Comparison of ENCODE assay signal across 9 cellular contexts in the genomic region with DNA sequence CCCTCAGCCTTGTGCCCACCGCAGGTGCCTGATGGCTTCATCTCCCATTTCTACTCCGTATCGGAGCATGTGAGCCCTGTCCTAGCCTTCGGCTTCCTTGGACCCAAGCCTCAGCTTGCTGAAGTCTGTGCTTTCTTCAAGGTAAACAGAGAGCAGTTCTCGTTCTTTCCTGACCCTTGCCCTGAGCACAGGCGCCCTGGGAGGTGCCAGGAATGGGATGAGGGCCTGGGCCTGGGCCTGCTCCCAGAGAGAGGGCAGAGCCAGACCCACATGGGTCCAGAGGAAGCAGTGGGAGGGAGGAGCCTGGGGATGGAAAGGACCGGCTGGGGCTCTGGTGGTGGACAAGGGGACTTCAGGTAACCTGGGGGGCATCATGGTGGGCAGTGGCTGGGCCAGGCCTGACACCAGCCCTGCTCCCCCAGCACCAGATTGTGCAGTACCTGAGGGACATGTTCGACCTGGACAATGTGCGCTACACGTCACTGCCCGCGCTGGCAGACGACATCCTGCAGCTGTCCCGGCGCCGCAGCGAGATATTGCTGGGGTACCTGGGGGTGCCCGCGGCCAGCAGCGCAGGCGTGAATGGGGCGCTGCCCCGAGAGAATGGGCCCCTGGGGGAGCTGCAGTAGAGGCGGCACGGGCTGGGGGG. TPM values are rescaled to one million over a fixed set of nuclear protein-coding genes. Genes with fewer than 3 reads are reported as not detected.
DNase-seq lines count a peak whose midpoint lies in the region; ATAC-seq and TF ChIP-seq lines count a peak whose summit lies in the region.
"Had no signal": no experiment of that assay in that cellular context is flagged by ENCODE, and none has a peak within 500 bp of the region (broad histone marks: within the 10 kb centered on the region; RNA-seq: fewer than 3 reads in every experiment).

No MANE protein-coding gene starts in this region.

- H3K27me3 ChIP-seq in CD8-positive, alpha-beta T cell (ENCODE audit: insufficient read depth, low read length): no peaks in the 10 kb centered on the region
- H3K27me3 ChIP-seq in OCI-LY1 (ENCODE audit: insufficient read depth, low read length): no peaks in the 10 kb centered on the region

- H3K9me2 ChIP-seq in OCI-LY1 (ENCODE audit: low read depth, low read length): no peaks in the 10 kb centered on the region

- no peak overlapping the region; the same call in 1 of the 2 replicates for H3K9ac ChIP-seq in OCI-LY1 (ENCODE audit: low read length)

- TF ChIP-seq CTCF in CD8-positive, alpha-beta T cell (IDR thresholded peaks at IDR 0.05): no peak
- TF ChIP-seq CTCF in OCI-LY1 (IDR thresholded peaks at IDR 0.05; ENCODE audit: low read length) (no peak), natural killer cell (IDR thresholded peaks at IDR 0.05) (no peak)

- no peaks in the 10 kb centered on the region for H3K27me3 Mint-ChIP-seq in CD8-positive, alpha-beta T cell (ENCODE audit: low read depth)
- no peaks in the 10 kb centered on the region for H3K27me3 Mint-ChIP-seq in natural killer cell (ENCODE audit: low read depth in 2 of 2)

- H3K36me3 Mint-ChIP-seq in CD8-positive, alpha-beta T cell: peaks cover 28% of the 10 kb centered on the region
- no peaks in the 10 kb centered on the region for H3K36me3 Mint-ChIP-seq in natural killer cell

- H3K36me3 ChIP-seq in CD8-positive, alpha-beta T cell (ENCODE audit: insufficient read depth, low read length): peaks cover 5% of the 10 kb centered on the region
- peaks cover 41% of the 10 kb centered on the region; the same call in 1 of the 2 replicates for H3K36me3 ChIP-seq in OCI-LY1 (ENCODE audit: insufficient read depth, low read length)

- no peak overlapping the region for H3K4me3 Mint-ChIP-seq in CD8-positive, alpha-beta T cell
- H3K4me3 Mint-ChIP-seq in natural killer cell: no peak overlapping the region

- ATAC-seq in CD8-positive, alpha-beta T cell: no peak
- ATAC-seq in esophagus mucosa (peak; percentile 9), natural killer cell (no peak), GM18517 (IDR thresholded peaks at IDR 0.05; ENCODE audit: unreplicated experiment) (no peak)

- peaks cover 45% of the 10 kb centered on the region for H3K4me1 ChIP-seq in CD8-positive, alpha-beta T cell (ENCODE audit: insufficient read depth, low read length)
- H3K4me1 ChIP-seq in OCI-LY1 (ENCODE audit: insufficient read depth, low read length, severe bottlenecking): peaks cover 16% of the 10 kb centered on the region

- H3K9me3 ChIP-seq in CD8-positive, alpha-beta T cell (ENCODE audit: low read length): no peaks in the 10 kb centered on the region
- H3K9me3 ChIP-seq in OCI-LY1 (ENCODE audit: low read length): no peaks in the 10 kb centered on the region

- H2AFZ ChIP-seq in OCI-LY1 (ENCODE audit: low read length): no peak overlapping the region

- POLR2A ChIA-PET in CD8-positive, alpha-beta T cell (lab: Charles Lee): interaction anchor here (0.7 to 1.4 kb wide), 3 partner anchors 11 to 34 kb away, joined by 3 to 14 read pairs (median 3); partner anchors contain the start of genes DOLPP1 and MIGA2

- H3K4me2 ChIP-seq in OCI-LY1 (ENCODE audit: low read length): no peak overlapping the region

- H3K4me3 ChIP-seq in CD8-positive, alpha-beta T cell (ENCODE audit: low read depth, low read length): no peak overlapping the region
- H3K4me3 ChIP-seq in OCI-LY1 (ENCODE audit: low read depth, low read length, poor library complexity, severe bottlenecking): no peak overlapping the region

- CTCF ChIA-PET in CD8-positive, alpha-beta T cell (lab: Charles Lee): interaction anchor here (0.6 to 1.6 kb wide), 3 partner anchors 11 to 479 kb away, joined by 3 to 7 read pairs (median 3); partner anchors contain the start of gene DOLPP1

- peak overlapping the region; percentile 92 for H3K27ac Mint-ChIP-seq in CD8-positive, alpha-beta T cell
- peak overlapping the region; percentile 87 to 94 for H3K27ac Mint-ChIP-seq in natural killer cell

- H3F3A ChIP-seq in OCI-LY1 (ENCODE audit: insufficient read depth, low read length): no peaks in the 10 kb centered on the region

- peaks cover 49% of the 10 kb centered on the region for H3K4me1 Mint-ChIP-seq in CD8-positive, alpha-beta T cell (ENCODE audit: low read depth)
- H3K4me1 Mint-ChIP-seq in natural killer cell: peaks cover 17 to 25% of the 10 kb centered on the region in 2 donors

- H3K9me3 Mint-ChIP-seq in CD8-positive, alpha-beta T cell: no peaks in the 10 kb centered on the region
- no peaks in the 10 kb centered on the region for H3K9me3 Mint-ChIP-seq in natural killer cell

- H3K79me2 ChIP-seq in OCI-LY1 (ENCODE audit: insufficient read depth, low read length): no peaks in the 10 kb centered on the region

- intact Hi-C loops in CD8-positive, alpha-beta T cell (cut with DNase I, micrococcal nuclease): loop anchor here (1.0 kb wide), 3 partner anchors 11 to 34 kb away; partner anchors contain the start of genes DOLPP1 (in 1 of the 2) and MIGA2 (in 1 of the 2)
- intact Hi-C loops in natural killer cell (cut with micrococcal nuclease): loop anchor here (1.0 kb wide), 1 partner anchor 11 kb away; the partner anchor contains the start of gene DOLPP1

- no peaks in the 10 kb centered on the region for H4K20me1 ChIP-seq in OCI-LY1 (ENCODE audit: insufficient read depth, low read length)

- no peak for DNase-seq in CD8-positive, alpha-beta T cell
- no peak for DNase-seq in natural killer cell
- DNase-seq in NOMO-1 treated with DMSO at 0.1 percent for 48 hours (lab: John Stamatoyannopoulos, UW; ENCODE audit: unreplicated experiment): no peak
- no peak for DNase-seq in DMS114 treated with DMSO at 0.1 percent for 48 hours (lab: John Stamatoyannopoulos, UW; ENCODE audit: unreplicated experiment)
- no peak for DNase-seq in DMS 273 (lab: John Stamatoyannopoulos, UW; ENCODE audit: unreplicated experiment)
- DNase-seq: cortex of kidney had no signal

- no peak overlapping the region for H3K27ac ChIP-seq in CD8-positive, alpha-beta T cell (ENCODE audit: low read depth, low read length)
- peak overlapping the region; percentile 69 for H3K27ac ChIP-seq in OCI-LY1 (ENCODE audit: low read depth, low read length, poor library complexity, severe bottlenecking)

RNA-seq across cellular contexts. Expression of gene DOLPP1, which starts 11.0 kb away (rescaled TPM):
- total RNA-seq in CD8-positive, alpha-beta T cell: 1 to 10 TPM; 4.6 to 5.1 TPM
- total RNA-seq in esophagus mucosa (14.7 TPM), natural killer cell (10 to 100 TPM in 1 of 3 donors, 1 to 10 TPM in 2; 7.5 to 11.6 (median 7.8) TPM)

RNA-seq across cellular contexts. Expression of gene MIGA2, which starts 33.5 kb away (rescaled TPM):
- 10 to 100 TPM; 63.5 to 69.0 TPM for total RNA-seq in CD8-positive, alpha-beta T cell
- total RNA-seq in esophagus mucosa (21.2 TPM), natural killer cell (10 to 100 TPM; 67.3 to 77.9 (median 73.9) TPM)

RNA-seq across cellular contexts. Expression of gene CRAT, which starts 40.6 kb away (rescaled TPM):
- 1 to 10 TPM; 5.6 to 6.3 TPM for total RNA-seq in CD8-positive, alpha-beta T cell
- total RNA-seq in esophagus mucosa: 33.4 TPM
- 10 to 100 TPM; 13.5 to 13.8 (median 13.8) TPM for total RNA-seq in natural killer cell

RNA-seq across cellular contexts. Expression of gene PTPA, which starts 41.3 kb away (rescaled TPM):
- 10 to 100 TPM; 24.7 to 26.8 TPM for total RNA-seq in CD8-positive, alpha-beta T cell
- total RNA-seq in esophagus mucosa (121 TPM), natural killer cell (10 to 100 TPM; 63.2 to 69.4 (median 64.9) TPM)

RNA-seq across cellular contexts. Expression of gene SH3GLB2, which starts 41.8 kb away (rescaled TPM):
- 10 to 100 TPM; 64.9 to 68.3 TPM for total RNA-seq in CD8-positive, alpha-beta T cell
- total RNA-seq in esophagus mucosa (101 TPM), natural killer cell (10 to 100 TPM; 50.3 to 67.1 (median 65.4) TPM)
